Comparison of ENCODE assay signal across 9 cellular contexts in genomic region chr2:160109939-160110673, GRCh38. TPM values are rescaled to one million over a fixed set of nuclear protein-coding genes. Genes with fewer than 3 reads are reported as not detected.
DNase-seq lines count a peak whose midpoint lies in the region; ATAC-seq, FAIRE-seq and TF ChIP-seq lines count a peak whose summit lies in the region.
"Had no signal": no experiment of that assay in that cellular context is flagged by ENCODE, and none has a peak within 500 bp of the region (broad histone marks: within the 10 kb centered on the region; RNA-seq: fewer than 3 reads in every experiment).

No MANE protein-coding gene starts in this region.

- POLR2A ChIA-PET in PC-9 (lab: Charles Lee; ENCODE audit: unreplicated experiment): no interaction called here

- BruUV-seq in PC-9 (replicated peaks; lab: Mats Ljungman, UMichigan): no TSS peak

- TF ChIP-seq EP300 in Ishikawa (IDR thresholded peaks at IDR 0.05; ENCODE audit: borderline replicate concordance) (no peak), gastroesophageal sphincter (IDR thresholded peaks at IDR 0.05) (no peak)

- H3K36me3 ChIP-seq in PC-9 (ENCODE audit: low read depth) (peaks cover 14% of the 10 kb centered on the region; the same call in 1 of the 2 replicates), gastroesophageal sphincter (no peaks in the 10 kb centered on the region), parathyroid adenoma (ENCODE audit: control insufficient read depth, insufficient read depth, low read length) (no peaks in the 10 kb centered on the region)

- CTCF ChIA-PET in PC-9 (lab: Charles Lee): interaction anchor here (0.5 to 1.4 kb wide), 3 partner anchors 160 to 954 kb away, joined by 4 to 5 read pairs (median 4); no protein-coding TSS in a partner anchor

- H3K27ac ChIP-seq in PC-9 (no peak overlapping the region), gastroesophageal sphincter (no peak overlapping the region), parathyroid adenoma (no peak overlapping the region)

- no peaks in the 10 kb centered on the region for H3K4me1 ChIP-seq in PC-9 (replicated peaks; ENCODE audit: insufficient read depth)
- H3K4me1 ChIP-seq in gastroesophageal sphincter: no peaks in the 10 kb centered on the region
- peaks cover 3% of the 10 kb centered on the region for H3K4me1 ChIP-seq in parathyroid adenoma

- H3K9me2 ChIP-seq in PC-9 (ENCODE audit: insufficient read depth): no peaks in the 10 kb centered on the region

- WGBS in gastroesophageal sphincter (ENCODE audit: low coverage in 1 of 2), 2 donors: 44 to 49% methylated on average over 8 of the region's 8 CpGs

- no peaks in the 10 kb centered on the region for H4K20me1 ChIP-seq in PC-9 (ENCODE audit: insufficient read depth)

- ATAC-seq in GM21529 (IDR thresholded peaks at IDR 0.05; ENCODE audit: unreplicated experiment): peak; percentile 68
- peak; percentile 74 for ATAC-seq in gastroesophageal sphincter

- H3K79me2 ChIP-seq in PC-9 (ENCODE audit: low read depth): no peaks in the 10 kb centered on the region
- H3K79me2 ChIP-seq in parathyroid adenoma: no peaks in the 10 kb centered on the region

- no peaks in the 10 kb centered on the region for H3K27me3 ChIP-seq in PC-9 (ENCODE audit: insufficient read depth, low read depth)
- no peaks in the 10 kb centered on the region for H3K27me3 ChIP-seq in gastroesophageal sphincter
- no peaks in the 10 kb centered on the region for H3K27me3 ChIP-seq in parathyroid adenoma (ENCODE audit: control insufficient read depth, insufficient read depth, low read length)

- TF ChIP-seq CTCF in PC-9 (conservative IDR thresholded peaks at IDR 0.05) (peak; percentile 77), gastroesophageal sphincter (IDR thresholded peaks at IDR 0.05) (peak; percentile 54 to 79 (median 76)), parathyroid adenoma (IDR thresholded peaks at IDR 0.05) (peak; percentile 86)

- DNase-seq in EL: peak; percentile 75
- DNase-seq in PC-9: peak in 1 of 2 experiments; percentile 46
- DNase-seq in activated gamma-delta T cell treated with anti-CD3 and anti-CD28 coated beads, Interleukin-2, amount 50 U/mL, for 16 hours (ENCODE audit: low read depth): peak; percentile 14
- no peak for DNase-seq in GM12891 (ENCODE audit: insufficient read length, low spot score)

- TF ChIP-seq RAD21 in Ishikawa (IDR thresholded peaks at IDR 0.05; ENCODE audit: low read depth): peak; percentile 96

- TF ChIP-seq POLR2A in gastroesophageal sphincter (IDR thresholded peaks at IDR 0.05) (no peak), GM12891 (IDR thresholded peaks at IDR 0.05; ENCODE audit: low read depth, low read length) (no peak)

- peaks cover 7% of the 10 kb centered on the region; the same call in 1 of the 2 replicates for H3F3A ChIP-seq in PC-9 (ENCODE audit: insufficient read depth, low read depth)

- H3K4me3 ChIP-seq in PC-9 (no peak overlapping the region), gastroesophageal sphincter (no peak overlapping the region), parathyroid adenoma (ENCODE audit: low read depth, low read length) (no peak overlapping the region)

- no peak overlapping the region for H3K4me2 ChIP-seq in PC-9
- H3K4me2 ChIP-seq in parathyroid adenoma (ENCODE audit: low read length): no peak overlapping the region

- H3K9me3 ChIP-seq in PC-9 (ENCODE audit: insufficient read depth, low read depth) (no peaks in the 10 kb centered on the region), gastroesophageal sphincter (no peaks in the 10 kb centered on the region), parathyroid adenoma (ENCODE audit: control insufficient read depth, low read length) (no peaks in the 10 kb centered on the region)

- FAIRE-seq in GM12891 (lab: Jason Lieb, UNC): no peak

- intact Hi-C loops in PC-9 (cut with micrococcal nuclease; ENCODE audit: unreplicated experiment): loop anchor here (1.0 to 10.0 kb wide), 4 partner anchors 162 to 882 kb away; partner anchors contain the start of gene RBMS1

- no peak overlapping the region for H2AFZ ChIP-seq in PC-9
- no peak overlapping the region for H2AFZ ChIP-seq in parathyroid adenoma

- H3K9ac ChIP-seq in parathyroid adenoma: no peak overlapping the region

TF ChIP-seq in Ishikawa, 13 proteins besides CTCF, POLR2A, EP300 and RAD21:
- TF ChIP-seq, protein P1, sequence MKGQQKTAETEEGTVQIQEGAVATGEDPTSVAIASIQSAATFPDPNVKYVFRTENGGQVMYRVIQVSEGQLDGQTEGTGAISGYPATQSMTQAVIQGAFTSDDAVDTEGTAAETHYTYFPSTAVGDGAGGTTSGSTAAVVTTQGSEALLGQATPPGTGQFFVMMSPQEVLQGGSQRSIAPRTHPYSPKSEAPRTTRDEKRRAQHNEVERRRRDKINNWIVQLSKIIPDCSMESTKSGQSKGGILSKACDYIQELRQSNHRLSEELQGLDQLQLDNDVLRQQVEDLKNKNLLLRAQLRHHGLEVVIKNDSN (IDR thresholded peaks at IDR 0.05): no peak
- TF ChIP-seq EGR1 (IDR thresholded peaks at IDR 0.05) (no peak), ZBTB7A (IDR thresholded peaks at IDR 0.05; ENCODE audit: low read depth) (no peak), TAF1 (IDR thresholded peaks at IDR 0.05; ENCODE audit: low read depth) (no peak), CREB1 (IDR thresholded peaks at IDR 0.05; ENCODE audit: low read depth) (no peak), NFIC (IDR thresholded peaks at IDR 0.05) (no peak)
- TF ChIP-seq, protein P2, sequence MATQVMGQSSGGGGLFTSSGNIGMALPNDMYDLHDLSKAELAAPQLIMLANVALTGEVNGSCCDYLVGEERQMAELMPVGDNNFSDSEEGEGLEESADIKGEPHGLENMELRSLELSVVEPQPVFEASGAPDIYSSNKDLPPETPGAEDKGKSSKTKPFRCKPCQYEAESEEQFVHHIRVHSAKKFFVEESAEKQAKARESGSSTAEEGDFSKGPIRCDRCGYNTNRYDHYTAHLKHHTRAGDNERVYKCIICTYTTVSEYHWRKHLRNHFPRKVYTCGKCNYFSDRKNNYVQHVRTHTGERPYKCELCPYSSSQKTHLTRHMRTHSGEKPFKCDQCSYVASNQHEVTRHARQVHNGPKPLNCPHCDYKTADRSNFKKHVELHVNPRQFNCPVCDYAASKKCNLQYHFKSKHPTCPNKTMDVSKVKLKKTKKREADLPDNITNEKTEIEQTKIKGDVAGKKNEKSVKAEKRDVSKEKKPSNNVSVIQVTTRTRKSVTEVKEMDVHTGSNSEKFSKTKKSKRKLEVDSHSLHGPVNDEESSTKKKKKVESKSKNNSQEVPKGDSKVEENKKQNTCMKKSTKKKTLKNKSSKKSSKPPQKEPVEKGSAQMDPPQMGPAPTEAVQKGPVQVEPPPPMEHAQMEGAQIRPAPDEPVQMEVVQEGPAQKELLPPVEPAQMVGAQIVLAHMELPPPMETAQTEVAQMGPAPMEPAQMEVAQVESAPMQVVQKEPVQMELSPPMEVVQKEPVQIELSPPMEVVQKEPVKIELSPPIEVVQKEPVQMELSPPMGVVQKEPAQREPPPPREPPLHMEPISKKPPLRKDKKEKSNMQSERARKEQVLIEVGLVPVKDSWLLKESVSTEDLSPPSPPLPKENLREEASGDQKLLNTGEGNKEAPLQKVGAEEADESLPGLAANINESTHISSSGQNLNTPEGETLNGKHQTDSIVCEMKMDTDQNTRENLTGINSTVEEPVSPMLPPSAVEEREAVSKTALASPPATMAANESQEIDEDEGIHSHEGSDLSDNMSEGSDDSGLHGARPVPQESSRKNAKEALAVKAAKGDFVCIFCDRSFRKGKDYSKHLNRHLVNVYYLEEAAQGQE (IDR thresholded peaks at IDR 0.05; ENCODE audit: low read depth): no peak

TF ChIP-seq in GM12891, 5 proteins besides CTCF, POLR2A, EP300 and RAD21:
- TF ChIP-seq POU2F2 (IDR thresholded peaks at IDR 0.05; ENCODE audit: low read depth, low read length): no peak
- no peak for TF ChIP-seq SPI1 (IDR thresholded peaks at IDR 0.05; ENCODE audit: low read depth, low read length)
- no peak for TF ChIP-seq POLR2AphosphoS5 (IDR thresholded peaks at IDR 0.05; ENCODE audit: low read depth, low read length)
- no peak for TF ChIP-seq TAF1 (IDR thresholded peaks at IDR 0.05; ENCODE audit: low read depth, low read length)
- no peak for TF ChIP-seq PAX5 (IDR thresholded peaks at IDR 0.05; ENCODE audit: insufficient read depth, low read length, severe bottlenecking)

RNA-seq across cellular contexts. Expression of gene PLA2R1, which starts 47.7 kb away (rescaled TPM):
- 0.33 and 0.40 TPM in 2 replicates for total RNA-seq in PC-9 (2021)
- 10 to 100 TPM in 1 of 4 donors, 1 to 10 TPM in 3; 6.5 to 15.0 (median 8.0) TPM for total RNA-seq in gastroesophageal sphincter
- polyA plus RNA-seq in GM12891 (2012; ENCODE audit: low read depth, missing spikeins): 0.01 TPM
- total RNA-seq: mononuclear cell had no signal
